In the genomic region with DNA sequence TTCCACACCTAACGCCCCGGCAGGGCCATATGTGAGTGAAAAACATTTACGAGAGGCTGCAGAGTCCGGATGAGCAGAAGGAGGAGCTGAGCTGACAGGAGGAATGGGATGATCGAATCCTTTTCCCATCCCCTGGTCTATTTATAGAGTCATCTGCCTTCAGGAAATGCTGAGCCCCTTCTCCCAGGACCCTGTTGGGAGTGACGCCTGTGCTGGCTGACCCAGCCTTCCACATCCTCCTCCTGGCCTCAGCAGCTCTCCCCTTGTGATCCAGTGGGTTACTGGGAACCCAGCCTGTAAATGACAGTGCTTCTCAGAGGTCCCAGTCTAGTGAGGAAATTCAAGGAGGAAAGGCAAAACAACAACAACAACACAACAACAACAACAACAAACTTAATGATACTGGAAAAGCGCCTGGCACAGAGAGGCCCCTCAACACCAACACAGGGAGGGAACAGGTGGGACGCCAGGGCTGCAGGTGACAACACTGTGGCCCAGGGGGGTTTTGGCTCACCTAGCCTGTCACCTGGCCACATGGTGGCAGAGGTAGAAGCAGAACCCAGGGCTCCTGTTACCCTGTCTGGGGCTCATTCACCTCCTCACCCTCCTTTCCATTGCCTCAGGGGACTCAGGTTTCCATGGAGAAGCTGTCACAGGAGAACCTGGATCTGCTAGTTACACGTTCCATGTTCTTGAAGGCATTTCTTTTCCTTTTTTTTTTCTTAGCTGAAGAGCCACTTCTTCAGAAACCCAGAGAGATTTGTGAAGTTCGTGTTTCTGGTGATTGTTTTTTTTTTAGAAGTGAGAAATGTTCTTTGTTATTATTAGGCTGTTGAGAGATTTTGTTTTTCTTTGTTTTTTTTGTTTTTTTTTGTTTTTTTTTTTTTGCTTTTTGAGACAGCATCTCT, we compare ENCODE assay signal across 13 cellular contexts. TPM values are rescaled to one million over a fixed set of nuclear protein-coding genes. Genes with fewer than 3 reads are reported as not detected.
DNase-seq lines count a peak whose midpoint lies in the region; TF ChIP-seq lines count a peak whose summit lies in the region.
"Had no signal": no experiment of that assay in that cellular context is flagged by ENCODE, and none has a peak within 500 bp of the region (broad histone marks: within the 10 kb centered on the region; RNA-seq: fewer than 3 reads in every experiment).

No MANE protein-coding gene starts in this region.

- no peak overlapping the region for H3K9ac ChIP-seq in liver (ENCODE audit: low read depth in 1 of 2, low read length in 2 of 2)
- no peak overlapping the region for H3K9ac ChIP-seq in MM.1S (ENCODE audit: low read length)

- no peaks in the 10 kb centered on the region for H3K36me3 Mint-ChIP-seq in chondrocyte (ENCODE audit: low read depth)

- H3K27me3 ChIP-seq in liver (ENCODE audit: control insufficient read depth in 4 of 4, insufficient read depth in 4 of 4, low read length in 3 of 4), result no peaks in the 10 kb centered on the region
- no peaks in the 10 kb centered on the region for H3K27me3 ChIP-seq in tibial artery
- no peaks in the 10 kb centered on the region for H3K27me3 ChIP-seq in MM.1S (replicated peaks; ENCODE audit: insufficient read depth, low read length)

- no peak overlapping the region for H3K4me3 Mint-ChIP-seq in chondrocyte (ENCODE audit: unreplicated experiment)
- H3K4me3 Mint-ChIP-seq: T-helper 2 cell treated with Interferon-gamma antibody and Interleukin-4, amounts not matched to agents 5 μg/mL and 100 μg/mL, for 36 hours had no signal

- TF ChIP-seq CTCF in chondrocyte (IDR thresholded peaks at IDR 0.05) (no peak), liver (IDR thresholded peaks at IDR 0.05; ENCODE audit: low read depth, low read length, missing input control) (no peak), tibial artery (IDR thresholded peaks at IDR 0.05) (no peak), MM.1S (IDR thresholded peaks at IDR 0.05; ENCODE audit: low read length) (no peak; the same call in 1 of the 2 replicates)

- H3F3A ChIP-seq in MM.1S (ENCODE audit: insufficient read depth, low read length), result no peaks in the 10 kb centered on the region

- H3K9me2 ChIP-seq in MM.1S (replicated peaks; ENCODE audit: insufficient read depth, low read length), result no peaks in the 10 kb centered on the region

- peak; percentile 15 for DNase-seq in NCI-H2196 (lab: John Stamatoyannopoulos, UW; ENCODE audit: unreplicated experiment)
- DNase-seq in NCI-H2196 treated with DMSO at 0.1 percent for 48 hours (lab: John Stamatoyannopoulos, UW; ENCODE audit: unreplicated experiment), result no peak
- no peak for DNase-seq in chondrocyte (ENCODE audit: low spot score)
- peak; percentile 24 to 31 for DNase-seq in tibial artery
- DNase-seq in NCI-H524 treated with DMSO at 0.1 percent for 48 hours (lab: John Stamatoyannopoulos, UW), result no peak
- no peak for DNase-seq in MM.1S
- no peak for DNase-seq in GOT3 (lab: John Stamatoyannopoulos, UW)
- DNase-seq: cerebellar nuclear complex, DMS53, KBM-7, NCI-H510A treated with DMSO at 0.1 percent for 48 hours had no signal

- TF ChIP-seq RAD21 in liver (IDR thresholded peaks at IDR 0.05), result no peak

- peaks cover 56% of the 10 kb centered on the region for H3K4me1 Mint-ChIP-seq in chondrocyte (ENCODE audit: low read depth)

- H3K9me3 Mint-ChIP-seq in chondrocyte (ENCODE audit: low read depth), result no peaks in the 10 kb centered on the region
- H3K9me3 Mint-ChIP-seq: T-helper 2 cell treated with Interferon-gamma antibody and Interleukin-4, amounts not matched to agents 5 μg/mL and 100 μg/mL, for 36 hours had no signal

- WGBS in liver, result 77% methylated on average over 10 of the region's 10 CpGs

- no peaks in the 10 kb centered on the region for H3K36me3 ChIP-seq in liver (ENCODE audit: control insufficient read depth in 4 of 4, insufficient read depth in 3 of 4, low read depth in 1 of 4, low read length in 3 of 4)
- no peaks in the 10 kb centered on the region for H3K36me3 ChIP-seq in tibial artery
- no peaks in the 10 kb centered on the region for H3K36me3 ChIP-seq in MM.1S (replicated peaks; ENCODE audit: insufficient read depth, low read length)

- peak overlapping the region; percentile 92 for H3K27ac Mint-ChIP-seq in chondrocyte (ENCODE audit: unreplicated experiment)
- H3K27ac Mint-ChIP-seq: T-helper 2 cell treated with Interferon-gamma antibody and Interleukin-4, amounts not matched to agents 5 μg/mL and 100 μg/mL, for 36 hours had no signal

- no peak overlapping the region for H3K4me2 ChIP-seq in MM.1S (ENCODE audit: low read depth, low read length)

- no peaks in the 10 kb centered on the region for H3K79me2 ChIP-seq in MM.1S (ENCODE audit: low read length)

- peak overlapping the region; percentile 37 to 55 for H3K27ac ChIP-seq in liver (ENCODE audit: low read depth in 1 of 2, low read length in 2 of 2)
- no peak overlapping the region for H3K27ac ChIP-seq in tibial artery
- H3K27ac ChIP-seq in MM.1S (ENCODE audit: low read length), result no peak overlapping the region

- H3K4me1 ChIP-seq in liver (ENCODE audit: control insufficient read depth in 4 of 4, insufficient read depth in 4 of 4, low read length in 3 of 4) (peaks cover 5 to 12% (median 9%) of the 10 kb centered on the region in 4 donors), tibial artery (peaks cover 0 to 10% (median 6%) of the 10 kb centered on the region in 4 donors), MM.1S (ENCODE audit: low read length) (0 out of 2 replicates have a peak, but pooled peaks cover 5% of the 10 kb centered on the region)

- H3K4me3 ChIP-seq in liver (ENCODE audit: low read depth in 1 of 3, low read length in 3 of 3) (no peak overlapping the region), tibial artery (no peak overlapping the region), MM.1S (ENCODE audit: low read length) (no peak overlapping the region)

- no peak overlapping the region for H2AFZ ChIP-seq in MM.1S (ENCODE audit: low read length)

- H3K9me3 ChIP-seq in liver (ENCODE audit: control insufficient read depth in 4 of 4, low read length in 3 of 4) (no peaks in the 10 kb centered on the region), tibial artery (no peaks in the 10 kb centered on the region), MM.1S (replicated peaks; ENCODE audit: insufficient read depth, low read length) (no peaks in the 10 kb centered on the region)

- H4K20me1 ChIP-seq in MM.1S (ENCODE audit: insufficient read depth, low read length), result no peaks in the 10 kb centered on the region

- intact Hi-C loops in tibial artery (cut with DNase I; ENCODE audit: low total_unique reads), result no loop called here

- H3K27me3 Mint-ChIP-seq in chondrocyte (ENCODE audit: low read depth), result no peaks in the 10 kb centered on the region

TF ChIP-seq in liver, 16 proteins besides CTCF, POLR2A, EP300 and RAD21:
- TF ChIP-seq FOXA1 (IDR thresholded peaks at IDR 0.05) (no peak), NR2F2 (IDR thresholded peaks at IDR 0.05) (peak; percentile 12), GABPA (IDR thresholded peaks at IDR 0.05 in 1 of 2, conservative IDR thresholded peaks at IDR 0.05 in 1 of 2) (no peak), FOXA2 (IDR thresholded peaks at IDR 0.05) (no peak), TAF1 (conservative IDR thresholded peaks at IDR 0.05) (no peak)
TF ChIP-seq in liver: peak in this region for 1.

RNA-seq across cellular contexts. Expression of gene DENND2A, which starts 16.4 kb away (rescaled TPM):
- total RNA-seq in chondrocyte, result 6.5 to 16.3 TPM (median 16.0 TPM) in 3 replicates
- total RNA-seq in liver, result 1 to 10 TPM; 3.0 to 7.4 TPM
- polyA plus RNA-seq in liver, result 1 to 10 TPM; 1.2 to 1.6 TPM

RNA-seq across cellular contexts. Expression of gene ADCK2, which starts 48.5 kb away (rescaled TPM):
- 23.6 to 28.0 TPM (median 26.9 TPM) in 3 replicates for total RNA-seq in chondrocyte
- 10 to 100 TPM; 12.6 to 15.4 TPM for total RNA-seq in liver
- polyA plus RNA-seq in liver, result 1 to 10 TPM; 3.2 to 9.6 TPM

Comparison
In these comparisons a context has a peak if more than half of its experiments do, and no peak if none do; other contexts are left out.
1. DNase-seq: peak in NCI-H2196 (single experiment) and tibial artery (2 of 2); none in NCI-H2196 treated with DMSO at 0.1 percent for 48 hours (single experiment), chondrocyte (single experiment), NCI-H524 treated with DMSO at 0.1 percent for 48 hours (single experiment), MM.1S (single experiment) and GOT3 (single experiment).
2. H3K27ac ChIP-seq: peak in liver (2 of 2); none in tibial artery (0 of 2) and MM.1S (single experiment).